In genomic region chr4:159137176-159137575, GRCh38 we compare ENCODE assay signal across 12 cellular contexts. TPM values are rescaled to one million over a fixed set of nuclear protein-coding genes. Genes with fewer than 3 reads are reported as not detected.
DNase-seq lines count a peak whose midpoint lies in the region; ATAC-seq, FAIRE-seq and TF ChIP-seq lines count a peak whose summit lies in the region.
"Had no signal": no experiment of that assay in that cellular context is flagged by ENCODE, and none has a peak within 500 bp of the region (broad histone marks: within the 10 kb centered on the region; RNA-seq: fewer than 3 reads in every experiment).

No MANE protein-coding gene starts in this region.

- no peaks in the 10 kb centered on the region for H3K9me3 ChIP-seq in pancreas

- peaks cover 6 to 11% (median 9%) of the 10 kb centered on the region in 3 donors for H3K4me1 ChIP-seq in pancreas

- H3K27ac Mint-ChIP-seq in T-cell: no peak overlapping the region
- H3K27ac Mint-ChIP-seq: activated CD8-positive, alpha-beta T cell treated with anti-CD3 and anti-CD28 coated beads for 36 hours had no signal

- CTCF ChIA-PET in T-cell (lab: Charles Lee): no interaction called here

- ATAC-seq in pancreas: peak; percentile 29 to 72 (median 64)
- ATAC-seq in T-cell (replicated peaks in 1 of 4): no peak
- ATAC-seq in sciatic nerve: no peak
- ATAC-seq in GM18873 (IDR thresholded peaks at IDR 0.05; ENCODE audit: low FRiP score, unreplicated experiment): no peak
- ATAC-seq: activated CD8-positive, alpha-beta T cell treated with anti-CD3 and anti-CD28 coated beads for 36 hours; effector memory CD8-positive, alpha-beta T cell had no signal

- H3K36me3 Mint-ChIP-seq in T-cell: peaks cover 14% of the 10 kb centered on the region

- no peaks in the 10 kb centered on the region for H3K9me3 Mint-ChIP-seq in T-cell
- H3K9me3 Mint-ChIP-seq: activated CD8-positive, alpha-beta T cell treated with anti-CD3 and anti-CD28 coated beads for 36 hours; effector memory CD8-positive, alpha-beta T cell had no signal

- H3K36me3 ChIP-seq in pancreas: no peaks in the 10 kb centered on the region

- TF ChIP-seq CTCF in LNCaP clone FGC (IDR thresholded peaks at IDR 0.05; ENCODE audit: control insufficient read depth, extremely low read depth, insufficient read depth) (no peak), epithelial cell of esophagus (IDR thresholded peaks at IDR 0.05; ENCODE audit: insufficient read depth, low read depth, low read length, missing control alignments) (no peak), pancreas (IDR thresholded peaks at IDR 0.05) (no peak)

- H3K4me3 Mint-ChIP-seq in T-cell: no peak overlapping the region
- H3K4me3 Mint-ChIP-seq: activated CD8-positive, alpha-beta T cell treated with anti-CD3 and anti-CD28 coated beads for 36 hours; effector memory CD8-positive, alpha-beta T cell had no signal

- H3K4me3 ChIP-seq in LNCaP clone FGC (ENCODE audit: low read depth, low read length) (no peak overlapping the region), epithelial cell of esophagus (ENCODE audit: low read length) (no peak overlapping the region), pancreas (no peak overlapping the region)

- intact Hi-C loops in pancreas (cut with DNase I) (no loop called here), sciatic nerve (cut with DNase I) (no loop called here)

- DNase-seq in LNCaP clone FGC (ENCODE audit: low read depth) (peak; percentile 19), NCI-H2227 (lab: John Stamatoyannopoulos, UW; ENCODE audit: unreplicated experiment) (peak; percentile 53), epithelial cell of esophagus (ENCODE audit: low read depth) (peak; percentile 66), pancreas (peak in 1 of 6 donors; percentile 6), T-cell (no peak), sciatic nerve (ENCODE audit: low spot score) (no peak)
- DNase-seq: activated CD8-positive, alpha-beta T cell treated with anti-CD3 and anti-CD28 coated beads for 36 hours; activated effector memory CD4-positive, alpha-beta T cell treated with anti-CD3 and anti-CD28 coated beads, Interleukin-2, amount 50 U/mL, for 16 hours; effector memory CD8-positive, alpha-beta T cell; kidney had no signal

- H3K27ac ChIP-seq in pancreas: no peak overlapping the region

- no peaks in the 10 kb centered on the region for H3K27me3 Mint-ChIP-seq in T-cell
- H3K27me3 Mint-ChIP-seq: effector memory CD8-positive, alpha-beta T cell had no signal

- no peak for FAIRE-seq in pancreas (lab: Jason Lieb, UNC)
- FAIRE-seq: TTC549 had no signal

- H3K4me1 Mint-ChIP-seq in T-cell: peaks cover 0 to 26% (median 12%) of the 10 kb centered on the region in 3 donors

- H3K27me3 ChIP-seq in pancreas: no peaks in the 10 kb centered on the region

- POLR2A ChIA-PET in T-cell (lab: Charles Lee): no interaction called here

RNA-seq across cellular contexts. Expression of gene RAPGEF2, which starts 34.3 kb away (rescaled TPM):
- total RNA-seq in pancreas (10 to 100 TPM; 10.9 to 27.5 (median 15.0) TPM), T-cell (10 to 100 TPM; 16.8 to 28.5 (median 26.4) TPM), sciatic nerve (74.0 TPM)
- 1 to 10 TPM; 4.3 to 8.2 TPM for polyA plus RNA-seq in pancreas

Comparison
In these comparisons a context has a peak if more than half of its experiments do, and no peak if none do; other contexts are left out.
1. DNase-seq: peak in LNCaP clone FGC (single experiment), NCI-H2227 (single experiment) and epithelial cell of esophagus (single experiment); none in T-cell (0 of 34) and sciatic nerve (single experiment).
2. ATAC-seq: peak in pancreas (4 of 4); none in T-cell (0 of 4), sciatic nerve (single experiment) and GM18873 (single experiment).